ENCODE assay signal across 1 cellular context in genomic region chr19:39406656-39407393, GRCh38.
TF ChIP-seq lines count a peak whose summit lies in the region.

Gene ZFP36, plus strand, starts transcription at chr19:39406847. Its CDS starts 58 bp downstream, at chr19:39406905.

TF ChIP-seq in HEK293, 187 proteins besides CTCF, POLR2A, EP300 and RAD21 (continued from another document and continues in another):
- no peak for TF ChIP-seq PRDM2 (tag by site-specific recombination; IDR thresholded peaks at IDR 0.05; ENCODE audit: borderline replicate concordance)
- no peak for TF ChIP-seq ZNF513 (tag by site-specific recombination; IDR thresholded peaks at IDR 0.05)
- TF ChIP-seq ZNF292 (tag by site-specific recombination; IDR thresholded peaks at IDR 0.05; ENCODE audit: borderline replicate concordance, low read depth) = no peak
- no peak for TF ChIP-seq ZIC2 (tag by site-specific recombination; IDR thresholded peaks at IDR 0.05)
- peak; percentile 86 for TF ChIP-seq GLIS2 (tag by site-specific recombination; IDR thresholded peaks at IDR 0.05)
- peak; percentile 87; the same call in 1 of the 2 replicates for TF ChIP-seq KLF17 (tag by site-specific recombination; IDR thresholded peaks at IDR 0.05)
- 0 out of 2 replicates have a peak, but pooled peaks have one; percentile 15 for TF ChIP-seq ZNF580 (tag by site-specific recombination; IDR thresholded peaks at IDR 0.05)
- 0 out of 2 replicates have a peak, but pooled peaks have one; percentile 31 for TF ChIP-seq ZNF324 (tag by site-specific recombination; IDR thresholded peaks at IDR 0.05)
- no peak for TF ChIP-seq ZNF518A (tag by site-specific recombination; conservative IDR thresholded peaks at IDR 0.05; ENCODE audit: low read depth)
- TF ChIP-seq ZXDB (tag by site-specific recombination; IDR thresholded peaks at IDR 0.05) = peak; percentile 76; the same call in 1 of the 2 replicates
- TF ChIP-seq ZNF37A (tag by site-specific recombination; IDR thresholded peaks at IDR 0.05) = no peak
- TF ChIP-seq ZNF658 (tag by site-specific recombination; IDR thresholded peaks at IDR 0.05) = no peak
- no peak for TF ChIP-seq ZNF274 (IDR thresholded peaks at IDR 0.05; ENCODE audit: low read length)
- no peak for TF ChIP-seq ZNF274 (tag by site-specific recombination; IDR thresholded peaks at IDR 0.05; ENCODE audit: borderline replicate concordance)
- no peak for TF ChIP-seq ZNF510 (tag by site-specific recombination; IDR thresholded peaks at IDR 0.05; ENCODE audit: insufficient replicate concordance)
- no peak for TF ChIP-seq ZNF514 (tag by site-specific recombination; IDR thresholded peaks at IDR 0.05)
- no peak for TF ChIP-seq ZNF521 (tag by site-specific recombination; IDR thresholded peaks at IDR 0.05)
- TF ChIP-seq PRDM1 (tag by site-specific recombination; IDR thresholded peaks at IDR 0.05) = peak; percentile 59; the same call in 1 of the 2 replicates
- TF ChIP-seq ZNF23 (tag by site-specific recombination; IDR thresholded peaks at IDR 0.05; ENCODE audit: borderline replicate concordance) = no peak
- no peak for TF ChIP-seq ATF2 (tag by site-specific recombination; IDR thresholded peaks at IDR 0.05; ENCODE audit: low read depth)
- TF ChIP-seq ZNF423 (tag by site-specific recombination; IDR thresholded peaks at IDR 0.05) = peak; percentile 66; the same call in 1 of the 2 replicates
- TF ChIP-seq ZNF777 (tag by site-specific recombination; IDR thresholded peaks at IDR 0.05; ENCODE audit: borderline replicate concordance) = no peak
- TF ChIP-seq BCL6B (tag by site-specific recombination; IDR thresholded peaks at IDR 0.05) = no peak
- TF ChIP-seq SP2 (tag by site-specific recombination; IDR thresholded peaks at IDR 0.05) = peak; percentile 39; the same call in 1 of the 2 replicates
- peak; percentile 64; the same call in 1 of the 2 replicates for TF ChIP-seq ZNF2 (tag by site-specific recombination; IDR thresholded peaks at IDR 0.05)
- peak; percentile 94; the same call in 1 of the 2 replicates for TF ChIP-seq ZNF391 (tag by site-specific recombination; IDR thresholded peaks at IDR 0.05; ENCODE audit: borderline replicate concordance, low read depth)
- TF ChIP-seq ZNF132 (tag by site-specific recombination; IDR thresholded peaks at IDR 0.05; ENCODE audit: borderline replicate concordance) = no peak
- TF ChIP-seq BCL11B (tag by site-specific recombination; IDR thresholded peaks at IDR 0.05; ENCODE audit: low read depth) = no peak
- peak; percentile 31; the same call in 1 of the 2 replicates for TF ChIP-seq PRDM4 (tag by site-specific recombination; IDR thresholded peaks at IDR 0.05)
- no peak for TF ChIP-seq ZNF48 (tag by site-specific recombination; IDR thresholded peaks at IDR 0.05)
- 0 out of 2 replicates have a peak, but pooled peaks have one; percentile 11 for TF ChIP-seq ZNF280D (tag by site-specific recombination; IDR thresholded peaks at IDR 0.05)
- no peak for TF ChIP-seq TCF7L2 (IDR thresholded peaks at IDR 0.05; ENCODE audit: borderline replicate concordance, low read depth, low read length)
- TF ChIP-seq MYNN (tag by site-specific recombination; IDR thresholded peaks at IDR 0.05; ENCODE audit: borderline replicate concordance) = no peak
